ENCODE assay signal across 7 cellular contexts in genomic region chr15:84401891-84402840, GRCh38.
DNase-seq lines count a peak whose midpoint lies in the region; FAIRE-seq and TF ChIP-seq lines count a peak whose summit lies in the region.
"Not testable (repeated sequence)": the region's sequence is repeated elsewhere in the genome, so short reads cannot be mapped to it uniquely, and the experiment has no call there.

No MANE protein-coding gene starts in this region.

- TF ChIP-seq CTCF in bronchial epithelial cell (IDR thresholded peaks at IDR 0.05; ENCODE audit: insufficient read depth, low read length, severe bottlenecking); endodermal cell (conservative IDR thresholded peaks at IDR 0.05); right atrium auricular region (IDR thresholded peaks at IDR 0.05); osteocyte (IDR thresholded peaks at IDR 0.05); testis (IDR thresholded peaks at IDR 0.05): not testable (repeated sequence)

- not testable (repeated sequence) for H3K27ac Mint-ChIP-seq in activated CD4-positive, alpha-beta memory T cell treated with anti-CD3 and anti-CD28 coated beads, Interleukin-2, amount 10 ng/mL, durations not matched to agents 7 days and 5 days; endodermal cell; osteocyte (ENCODE audit: unreplicated experiment)

- H3K4me3 ChIP-seq in GM23248; bronchial epithelial cell (ENCODE audit: low read depth, low read length); endodermal cell (ENCODE audit: low read length); right atrium auricular region; testis: not testable (repeated sequence)

- not testable (repeated sequence) for H4K20me1 ChIP-seq in GM23248 (ENCODE audit: insufficient read depth)

- not testable (repeated sequence) for H3K9me3 Mint-ChIP-seq in activated CD4-positive, alpha-beta memory T cell treated with anti-CD3 and anti-CD28 coated beads, Interleukin-2, amount 10 ng/mL, durations not matched to agents 7 days and 5 days; endodermal cell; osteocyte (ENCODE audit: unreplicated experiment)

- not testable (repeated sequence) for H3K36me3 ChIP-seq in GM23248 (ENCODE audit: low read depth); bronchial epithelial cell (ENCODE audit: control insufficient read depth, insufficient read depth, low read length); endodermal cell (ENCODE audit: control insufficient read depth, insufficient read depth, low read length); right atrium auricular region; testis (ENCODE audit: low read depth, missing control alignments)

- not testable (repeated sequence) for TF ChIP-seq POLR2A in testis (IDR thresholded peaks at IDR 0.05)

- not testable (repeated sequence) for H3K27ac ChIP-seq in GM23248; endodermal cell (ENCODE audit: low read depth, low read length); right atrium auricular region; testis

- H3F3A ChIP-seq in GM23248 (ENCODE audit: insufficient read depth): not testable (repeated sequence)

- H3K9ac ChIP-seq in GM23248; endodermal cell (ENCODE audit: extremely low read depth, low read length, poor library complexity, severe bottlenecking): not testable (repeated sequence)

- H2AFZ ChIP-seq in GM23248: not testable (repeated sequence)

- intact Hi-C loops in testis (cut with DNase I; ENCODE audit: low total_unique reads): not testable (repeated sequence)

- in situ Hi-C loops in GM23248 (cut with MboI): not testable (repeated sequence)

- not testable (repeated sequence) for H3K4me2 ChIP-seq in GM23248 (ENCODE audit: unreplicated experiment)

- not testable (repeated sequence) for H3K9me2 ChIP-seq in GM23248 (ENCODE audit: insufficient read depth)

- H3K4me3 Mint-ChIP-seq in activated CD4-positive, alpha-beta memory T cell treated with anti-CD3 and anti-CD28 coated beads, Interleukin-2, amount 10 ng/mL, durations not matched to agents 7 days and 5 days; endodermal cell; osteocyte (ENCODE audit: unreplicated experiment): not testable (repeated sequence)

- H3K4me1 ChIP-seq in GM23248 (ENCODE audit: insufficient read depth); endodermal cell (ENCODE audit: control insufficient read depth, insufficient read depth, low read length); right atrium auricular region; testis: not testable (repeated sequence)

- POLR2A ChIA-PET in activated CD4-positive, alpha-beta memory T cell treated with anti-CD3 and anti-CD28 coated beads, Interleukin-2, amount 10 ng/mL, durations not matched to agents 7 days and 5 days (lab: Charles Lee): not testable (repeated sequence)

- not testable (repeated sequence) for H3K9me3 ChIP-seq in GM23248 (ENCODE audit: low read depth); endodermal cell (ENCODE audit: control insufficient read depth, low read length); right atrium auricular region; testis

- H3K4me1 Mint-ChIP-seq in activated CD4-positive, alpha-beta memory T cell treated with anti-CD3 and anti-CD28 coated beads, Interleukin-2, amount 10 ng/mL, durations not matched to agents 7 days and 5 days; endodermal cell; osteocyte (ENCODE audit: unreplicated experiment): not testable (repeated sequence)

- not testable (repeated sequence) for H3K79me2 ChIP-seq in GM23248 (ENCODE audit: insufficient read depth)

- H3K27me3 Mint-ChIP-seq in activated CD4-positive, alpha-beta memory T cell treated with anti-CD3 and anti-CD28 coated beads, Interleukin-2, amount 10 ng/mL, durations not matched to agents 7 days and 5 days; osteocyte (ENCODE audit: unreplicated experiment): not testable (repeated sequence)
- H3K27me3 Mint-ChIP-seq in endodermal cell (ENCODE audit: insufficient read depth): peaks cover 11% of the 10 kb centered on the region

- H3K36me3 Mint-ChIP-seq in activated CD4-positive, alpha-beta memory T cell treated with anti-CD3 and anti-CD28 coated beads, Interleukin-2, amount 10 ng/mL, durations not matched to agents 7 days and 5 days (ENCODE audit: low read depth); endodermal cell (ENCODE audit: low read depth); osteocyte (ENCODE audit: unreplicated experiment): not testable (repeated sequence)

- H3K27me3 ChIP-seq in GM23248 (replicated peaks; ENCODE audit: insufficient read depth); bronchial epithelial cell (ENCODE audit: control insufficient read depth, insufficient read depth, low read length); endodermal cell (ENCODE audit: control insufficient read depth, insufficient read depth, low read length, poor library complexity, severe bottlenecking); right atrium auricular region; testis: not testable (repeated sequence)

- FAIRE-seq in bronchial epithelial cell (lab: Jason Lieb, UNC): peak; percentile 52

- WGBS in GM23248 (ENCODE audit: low coverage in 1 of 2, low lambda C conversion rate in 2 of 2, missing lambda C conversion rate in 2 of 2), 2 experiments: 90 to 94% methylated on average over 13 of the region's 14 CpGs
- WGBS in endodermal cell (ENCODE audit: insufficient coverage in 1 of 2, insufficient read length in 1 of 2), 2 experiments: 88% methylated on average over 5 to 12 of the region's 14 CpGs
- 83 to 90% methylated on average over 9 to 14 of the region's 14 CpGs for WGBS in testis, 2 donors

- DNase-seq in GM23248: peak; percentile 4
- DNase-seq in activated CD4-positive, alpha-beta memory T cell treated with anti-CD3 and anti-CD28 coated beads, Interleukin-2, amount 10 ng/mL, durations not matched to agents 7 days and 5 days: peak; percentile 11
- DNase-seq in bronchial epithelial cell (ENCODE audit: low read depth): not testable (repeated sequence)
- peak; percentile 16 for DNase-seq in endodermal cell
- peak; percentile 28 for DNase-seq in right atrium auricular region (ENCODE audit: low spot score)
- peak; percentile 83 for DNase-seq in osteocyte (ENCODE audit: extremely low spot score, unreplicated experiment)
- peak; percentile 11 for DNase-seq in testis

- CTCF ChIA-PET in activated CD4-positive, alpha-beta memory T cell treated with anti-CD3 and anti-CD28 coated beads, Interleukin-2, amount 10 ng/mL, durations not matched to agents 7 days and 5 days (lab: Charles Lee): not testable (repeated sequence)
